Comparison of ENCODE assay signal across 8 cellular contexts in genomic region chr11:61871158-61871597, GRCh38. TPM values are rescaled to one million over a fixed set of nuclear protein-coding genes. Genes with fewer than 3 reads are reported as not detected.
A peak's percentile ranks its signal among the peaks of the same experiment; 100 is the strongest.
DNase-seq lines count a peak whose midpoint lies in the region; ATAC-seq, FAIRE-seq and TF ChIP-seq lines count a peak whose summit lies in the region.

No MANE protein-coding gene starts in this region.

- H3K4me3 ChIP-seq in epithelial cell of proximal tubule (ENCODE audit: low read depth, low read length) (no peak overlapping the region), mucosa of descending colon (no peak overlapping the region)

- intact Hi-C loops in mucosa of descending colon (cut with DNase I, micrococcal nuclease): no loop called here

- TF ChIP-seq CTCF in AG09319 (IDR thresholded peaks at IDR 0.05; ENCODE audit: low read depth, low read length): peak; percentile 94
- TF ChIP-seq CTCF in epithelial cell of proximal tubule (conservative IDR thresholded peaks at IDR 0.05; ENCODE audit: low read depth, low read length): peak; percentile 86
- TF ChIP-seq CTCF in mucosa of descending colon (IDR thresholded peaks at IDR 0.05): peak; percentile 69

- H3K4me1 ChIP-seq in mucosa of descending colon (ENCODE audit: low read depth): no peaks in the 10 kb centered on the region

- H3K9me3 ChIP-seq in mucosa of descending colon: no peaks in the 10 kb centered on the region

- peak; percentile 89 for ATAC-seq in mucosa of descending colon

- peak; percentile 50 for DNase-seq in AG09319 (ENCODE audit: extremely low read depth, low read depth)
- DNase-seq in GM19239 (ENCODE audit: insufficient read length, low spot score): peak; percentile 82
- peak; percentile 84 for DNase-seq in HTR-8/SVneo (ENCODE audit: insufficient read length, low spot score)
- DNase-seq in NOMO-1 treated with dmso at 0.1 percent for 144 hours (lab: John Stamatoyannopoulos, UW; ENCODE audit: unreplicated experiment): peak; percentile 25
- peak; percentile 14 for DNase-seq in activated CD8-positive, alpha-beta memory T cell treated with anti-CD3 and anti-CD28 coated beads, Interleukin-2, amount 50 U/mL, for 24 hours (ENCODE audit: extremely low read depth)
- DNase-seq in epithelial cell of proximal tubule (ENCODE audit: low read depth): no peak
- peak; percentile 70 to 77 (median 76) for DNase-seq in mucosa of descending colon
- DNase-seq in stimulated activated CD8-positive, alpha-beta memory T cell treated with anti-CD3 and anti-CD28 coated beads, Interleukin-4, amount 100 ng/mL, for 4 hours (ENCODE audit: low read depth in 2 of 2, low spot score in 1 of 2): peak; percentile 12 to 15

- no peak for FAIRE-seq in GM19239 (lab: Jason Lieb, UNC)
- no peak for FAIRE-seq in HTR-8/SVneo (lab: Jason Lieb, UNC)

- H3K36me3 ChIP-seq in mucosa of descending colon (ENCODE audit: low read depth): no peaks in the 10 kb centered on the region

RNA-seq across cellular contexts. Expression of gene FADS3, which starts 20.2 kb away (rescaled TPM):
- total RNA-seq in epithelial cell of proximal tubule (40.7 and 48.0 TPM in 2 replicates), mucosa of descending colon (10 to 100 TPM in 2 of 3 donors, 1 to 10 TPM in 1; 8.4 to 21.0 (median 11.5) TPM)

RNA-seq across cellular contexts. Expression of gene FADS2, which starts 43.1 kb away (rescaled TPM):
- 169 and 442 TPM in 2 replicates for total RNA-seq in epithelial cell of proximal tubule
- total RNA-seq in mucosa of descending colon: 10 to 100 TPM in 1 of 3 donors, 1 to 10 TPM in 2; 2.5 to 29.3 (median 8.6) TPM

RNA-seq across cellular contexts. Expression of gene RAB3IL1, which starts 46.2 kb away (rescaled TPM):
- total RNA-seq in epithelial cell of proximal tubule (0.12 and 0.22 TPM in 2 replicates), mucosa of descending colon (10 to 100 TPM in 2 of 3 donors, 1 to 10 TPM in 1; 2.6 to 15.0 (median 11.8) TPM)

RNA-seq across cellular contexts. Expression of gene FADS1, which starts 54.4 kb away (rescaled TPM):
- 64.6 and 100 TPM in 2 replicates for total RNA-seq in epithelial cell of proximal tubule
- 10 to 100 TPM in 1 of 3 donors, 1 to 10 TPM in 2; 2.8 to 17.3 (median 7.3) TPM for total RNA-seq in mucosa of descending colon
